13 cellular contexts compared by ENCODE assay signal in genomic region chr20:63177785-63178444, GRCh38. TPM values are rescaled to one million over a fixed set of nuclear protein-coding genes. Genes with fewer than 3 reads are reported as not detected.
DNase-seq lines count a peak whose midpoint lies in the region; ATAC-seq and TF ChIP-seq lines count a peak whose summit lies in the region.
"Had no signal": no experiment of that assay in that cellular context is flagged by ENCODE, and none has a peak within 500 bp of the region (broad histone marks: within the 10 kb centered on the region; RNA-seq: fewer than 3 reads in every experiment).

No MANE protein-coding gene starts in this region.

- DNase-seq in heart left ventricle (no peak), Right ventricle myocardium superior (no peak), adipocyte (ENCODE audit: low read depth) (peak; percentile 20), left kidney (ENCODE audit: low read depth, low spot score) (peak; percentile 23), suprapubic skin (ENCODE audit: low spot score in 2 of 2) (no peak), glomerular visceral epithelial cell (ENCODE audit: extremely low spot score) (no peak), cerebellar nuclear complex (lab: John Stamatoyannopoulos, UW) (no peak), GF-D8 (lab: John Stamatoyannopoulos, UW) (no peak)
- DNase-seq: activated CD8-positive, alpha-beta memory T cell treated with anti-CD3 and anti-CD28 coated beads, Interleukin-2, amount 10 ng/mL, durations not matched to agents 7 days and 5 days; NCI-H524 treated with DMSO at 0.1 percent for 48 hours had no signal

- H3K4me1 ChIP-seq in heart left ventricle: peaks cover 0 to 41% (median 18%) of the 10 kb centered on the region in 12 donors
- no peaks in the 10 kb centered on the region for H3K4me1 ChIP-seq in adipocyte (ENCODE audit: control insufficient read depth, insufficient read depth, low read length)
- H3K4me1 ChIP-seq in suprapubic skin: peaks cover 42% of the 10 kb centered on the region

- H3K4me3 ChIP-seq in heart left ventricle: peak overlapping the region in 9 of 12 donors; percentile 8 to 43 (median 24)
- no peak overlapping the region for H3K4me3 ChIP-seq in adipocyte (ENCODE audit: low read length)
- H3K4me3 ChIP-seq in suprapubic skin: peak overlapping the region; percentile 33

- TF ChIP-seq CTCF in heart left ventricle (IDR thresholded peaks at IDR 0.05) (no peak), suprapubic skin (IDR thresholded peaks at IDR 0.05) (no peak)

- TF ChIP-seq EP300 in suprapubic skin (IDR thresholded peaks at IDR 0.05): no peak

- H3K27ac ChIP-seq in heart left ventricle (no peak overlapping the region), suprapubic skin (no peak overlapping the region)
- H3K27ac ChIP-seq: KMS-11, pancreas had no signal

- TF ChIP-seq POLR2A in heart left ventricle (IDR thresholded peaks at IDR 0.05) (no peak), suprapubic skin (IDR thresholded peaks at IDR 0.05) (no peak)

- H3K9ac ChIP-seq in adipocyte (ENCODE audit: low read length): no peak overlapping the region
- H3K9ac ChIP-seq: KMS-11 had no signal

- H3K27me3 ChIP-seq in heart left ventricle (peaks cover 73 to 97% (median 82%) of the 10 kb centered on the region in 9 donors), adipocyte (replicated peaks; ENCODE audit: control insufficient read depth, insufficient read depth, low read length) (peaks cover 50% of the 10 kb centered on the region), suprapubic skin (peaks cover 100% of the 10 kb centered on the region)

- no peaks in the 10 kb centered on the region for H3K9me3 ChIP-seq in heart left ventricle
- H3K9me3 ChIP-seq in adipocyte (ENCODE audit: control insufficient read depth, low read length): no peaks in the 10 kb centered on the region
- H3K9me3 ChIP-seq in suprapubic skin: no peaks in the 10 kb centered on the region
- H3K9me3 ChIP-seq: pancreas had no signal

- ATAC-seq in heart left ventricle (no peak), Right ventricle myocardium superior (ENCODE audit: poor library complexity) (no peak)

- intact Hi-C loops in heart left ventricle (cut with DNase I) (loop anchor here (1.0 to 10.0 kb wide), 5 partner anchors 44 to 123 kb away; no protein-coding TSS in a partner anchor), Right ventricle myocardium superior (cut with DNase I) (loop anchor here (5.0 kb wide), 1 partner anchor 121 kb away; no protein-coding TSS in a partner anchor)

- H3K36me3 ChIP-seq in heart left ventricle (no peaks in the 10 kb centered on the region), adipocyte (ENCODE audit: control insufficient read depth, insufficient read depth, low read length, severe bottlenecking) (no peaks in the 10 kb centered on the region), suprapubic skin (no peaks in the 10 kb centered on the region)
- H3K36me3 ChIP-seq: pancreas had no signal

- WGBS in heart left ventricle, 4 donors: 1 to 2% (median 1%) methylated on average over 39 to 89 of the region's 89 CpGs; no CpG with 5 or more reads in 1 of the 4 donors
- WGBS in suprapubic skin: 6% methylated on average over 21 of the region's 89 CpGs

RNA-seq across cellular contexts. Expression of gene YTHDF1, which starts 38.0 kb away (rescaled TPM):
- total RNA-seq in heart left ventricle (10 to 100 TPM; 21.4 to 38.2 (median 22.6) TPM), Right ventricle myocardium superior (21.1 TPM), suprapubic skin (10 to 100 TPM; 32.7 to 40.6 (median 34.0) TPM)
- polyA plus RNA-seq in heart left ventricle: 10 to 100 TPM; 14.7 to 20.2 TPM

RNA-seq across cellular contexts. Expression of gene BIRC7, which starts 57.8 kb away (rescaled TPM):
- 1 to 10 TPM in 2 of 9 donors, under 1 TPM in 4, not detected in 3; 0.20 to 5.6 (median 0.50) TPM for total RNA-seq in heart left ventricle
- not detected for polyA plus RNA-seq in heart left ventricle
- total RNA-seq in Right ventricle myocardium superior: 0.22 TPM
- total RNA-seq in suprapubic skin: 1 to 10 TPM in 3 of 4 donors, under 1 TPM in 1; 0.49 to 3.0 (median 1.7) TPM
- total RNA-seq: activated CD8-positive, alpha-beta memory T cell treated with anti-CD3 and anti-CD28 coated beads, Interleukin-2, amount 10 ng/mL, durations not matched to agents 7 days and 5 days; CD4-positive, CD25-positive, alpha-beta regulatory T cell; pancreas had no signal
- polyA plus RNA-seq: CD4-positive, CD25-positive, alpha-beta regulatory T cell had no signal

Comparison
In these comparisons a context has a peak if more than half of its experiments do, and no peak if none do; other contexts are left out.
1. DNase-seq: peak in adipocyte (single experiment) and left kidney (single experiment); none in heart left ventricle (0 of 5), Right ventricle myocardium superior (single experiment), suprapubic skin (0 of 2), glomerular visceral epithelial cell (single experiment), cerebellar nuclear complex (0 of 2) and GF-D8 (single experiment).